In genomic region chr12:121397521-121397920, GRCh38 we compare ENCODE assay signal across 19 cellular contexts. TPM values are rescaled to one million over a fixed set of nuclear protein-coding genes. Genes with fewer than 3 reads are reported as not detected.
DNase-seq lines count a peak whose midpoint lies in the region; FAIRE-seq and TF ChIP-seq lines count a peak whose summit lies in the region.
"Had no signal": no experiment of that assay in that cellular context is flagged by ENCODE, and none has a peak within 500 bp of the region (broad histone marks: within the 10 kb centered on the region; RNA-seq: fewer than 3 reads in every experiment).

No MANE protein-coding gene starts in this region.

- H3K4me3 Mint-ChIP-seq in neural crest cell = peak overlapping the region; percentile 47
- H3K4me3 Mint-ChIP-seq: CD4-positive, alpha-beta memory T cell had no signal

- H3K36me3 ChIP-seq in HEK293 (ENCODE audit: control insufficient read depth in 2 of 2, insufficient read depth in 1 of 2, low read length in 2 of 2) = peaks cover under 1 to 7% of the 10 kb centered on the region in 2 experiments; a peak in 2 of 3 replicates

- H3K4me3 ChIP-seq in HEK293 (ENCODE audit: low read depth, low read length) = no peak overlapping the region
- H3K4me3 ChIP-seq: GM23248 had no signal

- no peak overlapping the region for H3K27ac ChIP-seq in HEK293 (ENCODE audit: extremely low read depth, low read depth, low read length)
- H3K27ac ChIP-seq: GM23248 had no signal

- H3K27ac Mint-ChIP-seq in neural crest cell (ENCODE audit: unreplicated experiment) = no peak overlapping the region
- H3K27ac Mint-ChIP-seq: CD4-positive, alpha-beta memory T cell had no signal

- TF ChIP-seq POLR2A in erythroblast (IDR thresholded peaks at IDR 0.05; ENCODE audit: low read length) = no peak

- H3K27me3 Mint-ChIP-seq in neural crest cell (ENCODE audit: low read depth) = no peaks in the 10 kb centered on the region
- H3K27me3 Mint-ChIP-seq: CD4-positive, alpha-beta memory T cell had no signal

- no peaks in the 10 kb centered on the region for H3K9me3 ChIP-seq in HEK293 (ENCODE audit: control insufficient read depth, insufficient read depth, low read depth, low read length)

- peaks cover 32% of the 10 kb centered on the region for H3K4me1 Mint-ChIP-seq in neural crest cell

- no peaks in the 10 kb centered on the region for H3K36me3 Mint-ChIP-seq in neural crest cell (ENCODE audit: low read depth)

- DNase-seq in Daoy (ENCODE audit: low read depth) (peak; percentile 11), RKO (ENCODE audit: low spot score) (peak; percentile 22), neural crest cell (ENCODE audit: low read depth, low spot score) (no peak), erythroblast (lab: John Stamatoyannopoulos, UW) (no peak), urothelium cell line (ENCODE audit: low spot score) (no peak)
- no peak for DNase-seq in activated CD4-positive, alpha-beta T cell treated with anti-CD3 and anti-CD28 coated beads for 1 hour
- DNase-seq: C1 segment of cervical spinal cord; Calu3; CD4-positive, alpha-beta memory T cell; COR-L47; DMS53; DMS79 treated with DMSO at 0.1 percent for 48 hours; GM23248; H7; HCEC 1CT had no signal

- H3K9me3 Mint-ChIP-seq in neural crest cell = no peaks in the 10 kb centered on the region
- H3K9me3 Mint-ChIP-seq: CD4-positive, alpha-beta memory T cell had no signal

- CTCF ChIA-PET in HEK293 (lab: Yijun Ruan, JAX) = interaction anchor here (1.6 kb wide), 1 partner anchor 14 kb away, joined by 4 read pairs; no protein-coding TSS in a partner anchor

- TF ChIP-seq CTCF in HEK293 (tag by site-specific recombination; IDR thresholded peaks at IDR 0.05) (no peak), neural crest cell (conservative IDR thresholded peaks at IDR 0.05) (no peak)

- FAIRE-seq in urothelium cell line (lab: Jason Lieb, UNC) = no peak
- FAIRE-seq: G401.6, GM12892, H1 had no signal

- POLR2A ChIA-PET in HEK293 (lab: Yijun Ruan, JAX) = interaction anchor here (0.7 kb wide), 2 partner anchors 29 to 46 kb away, joined by 4 read pairs; no protein-coding TSS in a partner anchor

- peaks cover 12% of the 10 kb centered on the region for H3K4me1 ChIP-seq in HEK293 (ENCODE audit: control insufficient read depth, insufficient read depth, low read length)

TF ChIP-seq in HEK293, 187 proteins besides CTCF, POLR2A, EP300 and RAD21:
- no peak for TF ChIP-seq ZBTB49 (tag by site-specific recombination; IDR thresholded peaks at IDR 0.05; ENCODE audit: low read depth)
- 0 out of 2 replicates have a peak, but pooled peaks have one; percentile 47 for TF ChIP-seq ZNF362 (tag by site-specific recombination; IDR thresholded peaks at IDR 0.05)

RNA-seq across cellular contexts. Expression of gene RNF34, which starts 2.4 kb away (rescaled TPM):
- 71.9 and 111 TPM in 2 replicates for total RNA-seq in Daoy (2014; rRNA removed; shearing (Covaris generic))
- 58.5 and 60.7 TPM in 2 replicates for total RNA-seq in neural crest cell

RNA-seq across cellular contexts. Expression of gene ANAPC5, which starts 45.3 kb away (rescaled TPM):
- total RNA-seq in Daoy (2014; rRNA removed; shearing (Covaris generic)) = 170 and 239 TPM in 2 replicates
- total RNA-seq in neural crest cell = 111 TPM in 2 replicates

Comparison
In these comparisons a context has a peak if more than half of its experiments do, and no peak if none do; other contexts are left out.
1. DNase-seq: peak in Daoy (single experiment) and RKO (single experiment); none in neural crest cell (single experiment), activated CD4-positive, alpha-beta T cell treated with anti-CD3 and anti-CD28 coated beads for 1 hour (single experiment), erythroblast (0 of 2) and urothelium cell line (single experiment).